Comparison of ENCODE assay signal across 14 cellular contexts in genomic region chr3:39965997-39966396, GRCh38.
DNase-seq lines count a peak whose midpoint lies in the region; ATAC-seq and TF ChIP-seq lines count a peak whose summit lies in the region.
"Had no signal": no experiment of that assay in that cellular context is flagged by ENCODE, and none has a peak within 500 bp of the region (broad histone marks: within the 10 kb centered on the region; RNA-seq: fewer than 3 reads in every experiment).

No MANE protein-coding gene starts in this region.

- H3K27ac ChIP-seq in breast epithelium = no peak overlapping the region
- no peak overlapping the region for H3K27ac ChIP-seq in naive thymus-derived CD4-positive, alpha-beta T cell (ENCODE audit: low read depth, low read length)
- H3K27ac ChIP-seq: C4-2B had no signal

- H3K27ac Mint-ChIP-seq in naive thymus-derived CD4-positive, alpha-beta T cell = no peak overlapping the region
- H3K27ac Mint-ChIP-seq: CD4-positive, alpha-beta memory T cell; H9 had no signal

- no peaks in the 10 kb centered on the region for H3K4me1 Mint-ChIP-seq in naive thymus-derived CD4-positive, alpha-beta T cell
- H3K4me1 Mint-ChIP-seq: CD4-positive, alpha-beta memory T cell had no signal

- CTCF ChIA-PET in naive thymus-derived CD4-positive, alpha-beta T cell (lab: Charles Lee) = no interaction called here

- POLR2A ChIA-PET in naive thymus-derived CD4-positive, alpha-beta T cell (lab: Charles Lee) = no interaction called here

- H3K9me3 Mint-ChIP-seq in naive thymus-derived CD4-positive, alpha-beta T cell = peaks cover 0 to 6% (median 0%) of the 10 kb centered on the region in 11 donors

- TF ChIP-seq CTCF in retinal pigment epithelial cell (conservative IDR thresholded peaks at IDR 0.05; ENCODE audit: low read depth, low read length) = no peak
- TF ChIP-seq CTCF in breast epithelium (IDR thresholded peaks at IDR 0.05) = no peak

- no peaks in the 10 kb centered on the region for H3K27me3 ChIP-seq in breast epithelium
- H3K27me3 ChIP-seq in naive thymus-derived CD4-positive, alpha-beta T cell (ENCODE audit: control insufficient read depth in 2 of 2, insufficient read depth in 2 of 2, low read length in 2 of 2) = no peaks in the 10 kb centered on the region
- H3K27me3 ChIP-seq: BE2C had no signal

- no peaks in the 10 kb centered on the region for H3K4me1 ChIP-seq in breast epithelium
- no peaks in the 10 kb centered on the region for H3K4me1 ChIP-seq in naive thymus-derived CD4-positive, alpha-beta T cell (ENCODE audit: control insufficient read depth in 2 of 2, insufficient read depth in 2 of 2, low read length in 2 of 2)
- H3K4me1 ChIP-seq: BE2C had no signal

- no peaks in the 10 kb centered on the region for H3K36me3 ChIP-seq in breast epithelium
- no peaks in the 10 kb centered on the region for H3K36me3 ChIP-seq in naive thymus-derived CD4-positive, alpha-beta T cell (ENCODE audit: control insufficient read depth in 2 of 3, insufficient read depth in 3 of 3, low read length in 3 of 3)
- H3K36me3 ChIP-seq: BE2C had no signal

- intact Hi-C loops in left cardiac atrium (cut with DNase I) = no loop called here
- intact Hi-C loops in cardiac septum (cut with DNase I) = no loop called here
- intact Hi-C loops in breast epithelium (cut with DNase I; ENCODE audit: low total_unique reads) = no loop called here
- intact Hi-C loops in naive thymus-derived CD4-positive, alpha-beta T cell (cut with micrococcal nuclease) = no loop called here

- H3K4me3 ChIP-seq in retinal pigment epithelial cell (ENCODE audit: low read length) (no peak overlapping the region), breast epithelium (no peak overlapping the region)
- no peak overlapping the region for H3K4me3 ChIP-seq in naive thymus-derived CD4-positive, alpha-beta T cell (ENCODE audit: low read length)

- peaks cover 0 to 5% of the 10 kb centered on the region in 2 donors for H3K9me3 ChIP-seq in breast epithelium
- H3K9me3 ChIP-seq in naive thymus-derived CD4-positive, alpha-beta T cell (ENCODE audit: control insufficient read depth in 2 of 3, low read length in 3 of 3) = no peaks in the 10 kb centered on the region
- H3K9me3 ChIP-seq: BE2C had no signal

- DNase-seq in left cardiac atrium = no peak
- DNase-seq in cardiac septum (ENCODE audit: low spot score) = no peak
- peak; percentile 25 for DNase-seq in NCI-H524 treated with DMSO at 0.1 percent for 48 hours (lab: John Stamatoyannopoulos, UW)
- peak; percentile 13 for DNase-seq in cerebellar cortex (ENCODE audit: low spot score)
- peak; percentile 5 for DNase-seq in retinal pigment epithelial cell (ENCODE audit: low read depth)
- no peak for DNase-seq in breast epithelium (ENCODE audit: low spot score in 2 of 2)
- DNase-seq in naive thymus-derived CD4-positive, alpha-beta T cell = no peak
- DNase-seq: BE2C; CD4-positive, alpha-beta memory T cell; DMS79; GOT3; H9 had no signal

- ATAC-seq in left cardiac atrium = peak; percentile 49 to 57
- ATAC-seq in naive thymus-derived CD4-positive, alpha-beta T cell = no peak
- ATAC-seq: HepG2 had no signal

- peaks cover 5 to 7% (median 6%) of the 10 kb centered on the region in 5 donors for H3K27me3 Mint-ChIP-seq in naive thymus-derived CD4-positive, alpha-beta T cell

- no peak for TF ChIP-seq POLR2A in breast epithelium (IDR thresholded peaks at IDR 0.05)

- H3K4me3 Mint-ChIP-seq in naive thymus-derived CD4-positive, alpha-beta T cell = no peak overlapping the region
- H3K4me3 Mint-ChIP-seq: CD4-positive, alpha-beta memory T cell; H9 had no signal

- no peaks in the 10 kb centered on the region for H3K36me3 Mint-ChIP-seq in naive thymus-derived CD4-positive, alpha-beta T cell
- H3K36me3 Mint-ChIP-seq: CD4-positive, alpha-beta memory T cell had no signal

Comparison
In these comparisons a context has a peak if more than half of its experiments do, and no peak if none do; other contexts are left out.
1. DNase-seq: peak in NCI-H524 treated with DMSO at 0.1 percent for 48 hours (single experiment), cerebellar cortex (single experiment) and retinal pigment epithelial cell (single experiment); none in left cardiac atrium (single experiment), cardiac septum (single experiment), breast epithelium (0 of 2) and naive thymus-derived CD4-positive, alpha-beta T cell (0 of 9).